ENCODE assay signal across 9 cellular contexts in genomic region chr1:94792473-94792875, GRCh38. TPM values are rescaled to one million over a fixed set of nuclear protein-coding genes. Genes with fewer than 3 reads are reported as not detected.
DNase-seq lines count a peak whose midpoint lies in the region; ATAC-seq and TF ChIP-seq lines count a peak whose summit lies in the region.
"Had no signal": no experiment of that assay in that cellular context is flagged by ENCODE, and none has a peak within 500 bp of the region (broad histone marks: within the 10 kb centered on the region; RNA-seq: fewer than 3 reads in every experiment).

No MANE protein-coding gene starts in this region.

- H4K8ac ChIP-seq in neuronal stem cell (ENCODE audit: low read depth, low read length), result no peak overlapping the region

- H3K4me1 ChIP-seq in neuronal stem cell (ENCODE audit: control insufficient read depth in 2 of 2, insufficient read depth in 1 of 2, low read depth in 1 of 2, low read length in 2 of 2), result peaks cover 0 to 7% of the 10 kb centered on the region in 2 donors

- TF ChIP-seq CTCF in RWPE1 (conservative IDR thresholded peaks at IDR 0.05; ENCODE audit: low read depth), result no peak

- H3K18ac ChIP-seq in neuronal stem cell (ENCODE audit: low read length), result no peak overlapping the region

- no peaks in the 10 kb centered on the region for H3K36me3 ChIP-seq in neuronal stem cell (replicated peaks in 1 of 2; ENCODE audit: control insufficient read depth in 2 of 2, insufficient read depth in 2 of 2, low read length in 2 of 2)

- H3K9ac ChIP-seq in neuronal stem cell (ENCODE audit: low read depth, low read length, poor library complexity), result no peak overlapping the region

- DNase-seq in A172 (ENCODE audit: low spot score) (peak; percentile 85), GM19240 (ENCODE audit: insufficient read length, low spot score) (peak; percentile 35), SKM-1 (lab: John Stamatoyannopoulos, UW; ENCODE audit: unreplicated experiment) (peak; percentile 54), kidney glomerular epithelial cell (lab: John Stamatoyannopoulos, UW) (peak; percentile 54), neuronal stem cell (ENCODE audit: low spot score) (no peak), RWPE1 (ENCODE audit: low spot score) (no peak), GDM1 (lab: John Stamatoyannopoulos, UW) (no peak)
- DNase-seq: activated naive CD8-positive, alpha-beta T cell treated with anti-CD3 and anti-CD28 coated beads, Interleukin-2, amount 10 ng/mL, durations not matched to agents 7 days and 5 days had no signal

- no peak overlapping the region for H2BK5ac ChIP-seq in neuronal stem cell (ENCODE audit: low read length)

- H3K27ac ChIP-seq in neuronal stem cell (replicated peaks; ENCODE audit: low read length) (no peak overlapping the region), RWPE1 (no peak overlapping the region)

- H3K4me2 ChIP-seq in neuronal stem cell (ENCODE audit: insufficient read depth, low read length, poor library complexity, severe bottlenecking), result no peak overlapping the region

- no peak overlapping the region for H2BK12ac ChIP-seq in neuronal stem cell (ENCODE audit: low read length)

- no peak overlapping the region for H4K91ac ChIP-seq in neuronal stem cell (ENCODE audit: low read depth, low read length, poor library complexity)

- H2AFZ ChIP-seq in neuronal stem cell (ENCODE audit: low read length), result no peak overlapping the region

- H2BK15ac ChIP-seq in neuronal stem cell (ENCODE audit: low read length), result no peak overlapping the region

- no peak overlapping the region for H3K4me3 ChIP-seq in neuronal stem cell (ENCODE audit: low read length in 2 of 2)

- no peak overlapping the region for H2BK120ac ChIP-seq in neuronal stem cell (ENCODE audit: low read depth, low read length)

- WGBS in neuronal stem cell (ENCODE audit: extremely low coverage in 2 of 2, insufficient read length in 2 of 2, insufficient replicate concordance in 1 of 2), 2 donors, result no CpG with 5 or more reads among the region's 4 CpGs

- peaks cover 0 to 6% of the 10 kb centered on the region in 2 donors for H3K9me3 ChIP-seq in neuronal stem cell (replicated peaks in 1 of 2; ENCODE audit: control insufficient read depth in 2 of 2, insufficient read depth in 1 of 2, low read depth in 1 of 2, low read length in 2 of 2)

- H3K23ac ChIP-seq in neuronal stem cell (ENCODE audit: low read depth, low read length, poor library complexity), result no peak overlapping the region

- ATAC-seq in HG03139 (IDR thresholded peaks at IDR 0.05; ENCODE audit: unreplicated experiment), result peak; percentile 94

- no peak overlapping the region for H3K14ac ChIP-seq in neuronal stem cell (ENCODE audit: low read length)

- CTCF ChIA-PET in RWPE1 (lab: Yijun Ruan, JAX), result interaction anchor here (0.6 kb wide), 1 partner anchor 353 kb away, joined by 3 read pairs; no protein-coding TSS in a partner anchor

- POLR2A ChIA-PET in RWPE1 (lab: Yijun Ruan, JAX; ENCODE audit: low non-redundant PET), result no interaction called here

- no peak overlapping the region for H3K4ac ChIP-seq in neuronal stem cell (ENCODE audit: low read length)

- no peaks in the 10 kb centered on the region for H3K27me3 ChIP-seq in neuronal stem cell (ENCODE audit: control insufficient read depth in 3 of 3, insufficient read depth in 3 of 3, low read depth in 1 of 3, low read length in 3 of 3)

- no peaks in the 10 kb centered on the region for H3K79me1 ChIP-seq in neuronal stem cell (ENCODE audit: low read depth, low read length)

- H2AK5ac ChIP-seq in neuronal stem cell (ENCODE audit: low read depth, low read length), result no peak overlapping the region

RNA-seq across cellular contexts. Expression of gene SLC44A3, which starts 27.7 kb away (rescaled TPM):
- 0.10 TPM in 1 of 2 replicates, not detected in the other for total RNA-seq in A172 (2014; rRNA removed; shearing (Covaris generic))
- polyA plus RNA-seq in neuronal stem cell (2013, experiment 1 of 2), result 0.82 TPM
- 1.1 TPM for polyA plus RNA-seq in neuronal stem cell (2013, experiment 2 of 2)

Comparison
In these comparisons a context has a peak if more than half of its experiments do, and no peak if none do; other contexts are left out.
1. DNase-seq: peak in A172 (single experiment), GM19240 (single experiment), SKM-1 (single experiment) and kidney glomerular epithelial cell (single experiment); none in neuronal stem cell (single experiment), RWPE1 (single experiment) and GDM1 (single experiment).